15 cellular contexts compared by ENCODE assay signal in the genomic region with DNA sequence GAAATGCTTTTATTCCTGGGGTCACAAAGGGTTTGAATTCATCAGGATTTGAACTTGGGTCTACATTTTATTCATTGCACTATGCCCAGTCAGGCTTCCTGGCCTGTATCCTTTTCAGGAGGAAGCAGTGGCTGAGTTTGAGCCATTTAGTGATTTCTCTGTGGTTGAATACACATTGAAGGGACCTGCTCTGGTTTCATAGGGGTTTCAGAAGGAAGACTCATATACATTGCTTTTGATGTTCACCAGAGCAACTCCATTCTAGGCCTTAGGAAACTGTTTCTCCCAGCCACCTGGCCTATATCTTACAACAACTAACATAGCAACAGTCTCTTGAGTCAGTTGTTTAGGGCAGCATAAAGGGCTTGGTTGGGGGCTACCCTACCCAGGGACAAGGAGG.
"Had no signal": no experiment of that assay in that cellular context is flagged by ENCODE, and none has a peak within 500 bp of the region (broad histone marks: within the 10 kb centered on the region; RNA-seq: fewer than 3 reads in every experiment).

No MANE protein-coding gene starts in this region.

- H3K4me3 ChIP-seq: dorsolateral prefrontal cortex, lung, right atrium auricular region, tibial nerve had no signal

- H3K27ac ChIP-seq: dorsolateral prefrontal cortex, right atrium auricular region, tibial nerve had no signal

- H3K9me3 ChIP-seq: right atrium auricular region, tibial nerve had no signal

- H3K27me3 ChIP-seq: right atrium auricular region, tibial nerve had no signal

- H3K36me3 ChIP-seq: right atrium auricular region, tibial nerve had no signal

- H3K4me1 ChIP-seq: right atrium auricular region had no signal

- DNase-seq: activated CD4-positive, alpha-beta T cell treated with anti-CD3 and anti-CD28 coated beads for 36 hours; activated CD8-positive, alpha-beta T cell treated with anti-CD3 and anti-CD28 coated beads for 36 hours; activated gamma-delta T cell; activated T-cell treated with anti-CD3 and anti-CD28 coated beads, Interleukin-2, amount 50 U/mL, for 72 hours; amniotic stem cell; dorsolateral prefrontal cortex; endodermal cell; left colon; nephron progenitor cell; stimulated activated CD4-positive, alpha-beta T cell treated with anti-CD3 and anti-CD28 coated beads, Interleukin-2, amount 100 ng/mL, for 48 hours; stimulated activated naive B cell treated with anti-CD40 and anti-IgM and Interleukin-4, amounts not matched to agents 10 μg/mL and 1 μg/mL and 100 μg/mL, for 72 hours; substantia nigra had no signal

- ATAC-seq: activated CD4-positive, alpha-beta T cell treated with anti-CD3 and anti-CD28 coated beads for 36 hours; activated CD8-positive, alpha-beta T cell treated with anti-CD3 and anti-CD28 coated beads for 36 hours; activated T-cell treated with anti-CD3 and anti-CD28 coated beads, Interleukin-2, amount 50 U/mL, for 72 hours; left colon; stimulated activated naive B cell treated with anti-CD40 and anti-IgM and Interleukin-4, amounts not matched to agents 10 μg/mL and 1 μg/mL and 100 μg/mL, for 72 hours had no signal
